ENCODE assay signal across 9 cellular contexts in genomic region chr3:187021748-187022402, GRCh38.
A peak's percentile ranks its signal among the peaks of the same experiment; 100 is the strongest.
DNase-seq lines count a peak whose midpoint lies in the region; ATAC-seq and TF ChIP-seq lines count a peak whose summit lies in the region.
"Had no signal": no experiment of that assay in that cellular context is flagged by ENCODE, and none has a peak within 500 bp of the region (broad histone marks: within the 10 kb centered on the region; RNA-seq: fewer than 3 reads in every experiment).

No MANE protein-coding gene starts in this region.

- peaks cover 20% of the 10 kb centered on the region for H3K36me3 Mint-ChIP-seq in activated naive CD8-positive, alpha-beta T cell treated with anti-CD3 and anti-CD28 coated beads for 36 hours

- H3K36me3 ChIP-seq in brain microvascular endothelial cell (replicated peaks), result no peaks in the 10 kb centered on the region

- in situ Hi-C loops in brain microvascular endothelial cell (cut with HindIII; ENCODE audit: low pct_ligation_motif_present, low sequenced_read_pairs), result no loop called here

- H3K4me1 Mint-ChIP-seq in activated naive CD8-positive, alpha-beta T cell treated with anti-CD3 and anti-CD28 coated beads for 36 hours, result peaks cover 34% of the 10 kb centered on the region

- H3K27ac Mint-ChIP-seq in activated naive CD8-positive, alpha-beta T cell treated with anti-CD3 and anti-CD28 coated beads for 36 hours, result peak overlapping the region; percentile 68

- H3K27ac ChIP-seq in brain microvascular endothelial cell, result no peak overlapping the region

- H3K4me3 Mint-ChIP-seq in activated naive CD8-positive, alpha-beta T cell treated with anti-CD3 and anti-CD28 coated beads for 36 hours, result peak overlapping the region; percentile 1

- no peaks in the 10 kb centered on the region for H3K27me3 Mint-ChIP-seq in activated naive CD8-positive, alpha-beta T cell treated with anti-CD3 and anti-CD28 coated beads for 36 hours

- peaks cover 2% of the 10 kb centered on the region for H3K9me3 Mint-ChIP-seq in activated naive CD8-positive, alpha-beta T cell treated with anti-CD3 and anti-CD28 coated beads for 36 hours

- ATAC-seq in GM18870 (IDR thresholded peaks at IDR 0.05; ENCODE audit: unreplicated experiment) (peak; percentile 41), HG03045 (IDR thresholded peaks at IDR 0.05; ENCODE audit: unreplicated experiment) (peak; percentile 41)

- no peak overlapping the region for H3K4me3 ChIP-seq in brain microvascular endothelial cell (ENCODE audit: low read depth, low read length)
- H3K4me3 ChIP-seq: smooth muscle cell had no signal

- DNase-seq in COLO829 (ENCODE audit: low spot score) (peak; percentile 63), brain microvascular endothelial cell (no peak), T-helper 9 cell (no peak), OCI-M1 (lab: John Stamatoyannopoulos, UW) (no peak)
- no peak for DNase-seq in activated naive CD8-positive, alpha-beta T cell treated with anti-CD3 and anti-CD28 coated beads for 36 hours
- DNase-seq in stimulated activated CD4-positive, alpha-beta T cell treated with anti-CD3 and anti-CD28 coated beads, Interleukin-2, amount 100 ng/mL, for 24 hours, result no peak

- TF ChIP-seq CTCF in brain microvascular endothelial cell (IDR thresholded peaks at IDR 0.05; ENCODE audit: low read depth, low read length, missing control alignments), result no peak

- no peaks in the 10 kb centered on the region for H3K27me3 ChIP-seq in brain microvascular endothelial cell (replicated peaks)
